ENCODE assay signal across 8 cellular contexts in the genomic region with DNA sequence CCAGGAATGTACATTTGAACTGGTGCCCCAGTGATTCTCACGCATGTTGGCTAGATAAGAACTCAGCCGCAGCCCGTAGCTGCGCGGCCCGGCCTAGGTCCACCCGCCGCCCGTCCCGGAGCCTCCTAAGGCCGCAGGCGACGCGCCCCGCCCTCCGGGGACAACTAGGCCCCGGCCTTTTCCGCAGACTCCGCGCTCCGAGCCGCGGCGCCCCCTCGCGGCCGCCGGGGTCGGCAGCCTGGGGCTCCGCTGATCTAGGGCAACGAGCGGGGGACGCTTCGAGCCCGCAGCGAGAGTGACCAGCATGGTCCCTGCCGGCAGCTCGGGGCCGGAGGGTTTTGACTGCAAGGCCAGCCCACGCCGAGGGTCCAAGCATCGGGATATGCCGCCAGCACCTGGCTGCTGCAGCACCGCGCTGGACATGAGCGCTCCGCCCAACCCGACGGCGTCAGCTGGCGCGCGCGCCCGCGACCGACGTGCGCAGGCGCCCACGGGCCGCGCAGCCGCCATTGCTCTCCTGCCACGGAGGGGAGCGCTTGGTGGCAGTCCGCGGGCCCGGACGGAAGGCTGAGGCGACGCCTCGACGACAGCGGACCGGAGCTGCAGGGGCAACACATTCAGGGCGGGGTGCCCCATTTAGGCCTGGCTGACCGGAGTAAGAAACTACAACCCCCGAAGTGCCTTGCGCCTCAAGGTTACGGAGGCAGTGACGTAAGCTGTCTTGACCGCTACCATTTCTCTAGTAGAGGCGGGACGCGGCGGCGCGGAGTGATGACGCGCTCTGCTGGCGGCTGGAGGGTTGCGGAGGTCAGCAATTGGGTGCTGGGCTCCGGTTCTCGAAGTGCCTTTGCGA. TPM values are rescaled to one million over a fixed set of nuclear protein-coding genes. Genes with fewer than 3 reads are reported as not detected.
DNase-seq lines count a peak whose midpoint lies in the region; ATAC-seq and TF ChIP-seq lines count a peak whose summit lies in the region.

TSS of gene AP5S1 (plus strand) at position 500 of the 853 bp plus-strand sequence. CDS start 1,571 bp downstream, outside the sequence.

- intact Hi-C loops in activated B cell treated with CpG ODN at 0.5 μM for 24 hours (cut with micrococcal nuclease), result loop anchor here (1.0 to 2.0 kb wide), 12 partner anchors 9 to 265 kb away; partner anchors contain the start of genes CDC25B, CENPB, MAVS and PANK2

- CTCF ChIA-PET in activated B cell treated with CpG ODN at 0.5 μM for 24 hours (lab: Charles Lee), result interaction anchor here (1.0 to 3.7 kb wide), 13 partner anchors 20 to 265 kb away, joined by 3 to 33 read pairs (median 5); partner anchors contain the start of genes ADISSP, CDC25B and CENPB

- H3K27me3 Mint-ChIP-seq in activated B cell treated with CpG ODN at 0.5 μM for 24 hours, result no peaks in the 10 kb centered on the region

- peak; percentile 60 for TF ChIP-seq CTCF in AG10803 (conservative IDR thresholded peaks at IDR 0.05; ENCODE audit: low read length)
- peak; percentile 96 for TF ChIP-seq CTCF in activated B cell treated with CpG ODN at 0.5 μM for 24 hours (IDR thresholded peaks at IDR 0.05)

- peak within 1 kb of the TSS; percentile 92 for H3K4me3 Mint-ChIP-seq in activated B cell treated with CpG ODN at 0.5 μM for 24 hours

- no peaks in the 10 kb centered on the region for H3K9me3 Mint-ChIP-seq in activated B cell treated with CpG ODN at 0.5 μM for 24 hours

- ATAC-seq in GM19023 (IDR thresholded peaks at IDR 0.05; ENCODE audit: unreplicated experiment) (peak; percentile 84), HG03280 (IDR thresholded peaks at IDR 0.05; ENCODE audit: unreplicated experiment) (peak; percentile 80), activated B cell treated with CpG ODN at 0.5 μM for 24 hours (ENCODE audit: low read depth) (peak; percentile 88)

- H3K36me3 Mint-ChIP-seq in activated B cell treated with CpG ODN at 0.5 μM for 24 hours (ENCODE audit: low read depth), result peaks cover 30% of the 10 kb centered on the region

- peak within 1 kb of the TSS; percentile 100 for H3K27ac ChIP-seq in caudate nucleus (ENCODE audit: low read depth, low read length)

- peak within 1 kb of the TSS; percentile 97 for H3K27ac Mint-ChIP-seq in activated B cell treated with CpG ODN at 0.5 μM for 24 hours

- DNase-seq in AG10803 (ENCODE audit: low read depth), result peak; percentile 95
- DNase-seq in NCI-H345 (lab: John Stamatoyannopoulos, UW), result peak; percentile 98
- DNase-seq in activated B cell treated with CpG ODN at 0.5 μM for 24 hours, result peak; percentile 95
- peak; percentile 76 to 99 (median 94) for DNase-seq in caudate nucleus (lab: John Stamatoyannopoulos, UW)
- DNase-seq in iris pigment epithelial cell (ENCODE audit: low read depth), result peak; percentile 96
- peak; percentile 83 to 91 (median 89) for DNase-seq in stimulated activated CD4-positive, alpha-beta T cell treated with anti-CD3 and anti-CD28 coated beads, Interleukin-12 subunit alpha, Interleukin-12 subunit beta, amount 100 ng/mL, for 48 hours (ENCODE audit: low read depth in 2 of 3, low spot score in 1 of 3)

- peaks cover 20% of the 10 kb centered on the region for H3K4me1 Mint-ChIP-seq in activated B cell treated with CpG ODN at 0.5 μM for 24 hours

- H3K4me3 ChIP-seq in AG10803 (ENCODE audit: low read length), result peak within 1 kb of the TSS; percentile 91

- POLR2A ChIA-PET in activated B cell treated with CpG ODN at 0.5 μM for 24 hours (lab: Charles Lee), result interaction anchor here (0.6 to 3.3 kb wide), 22 partner anchors 9 to 1833 kb away, joined by 3 to 65 read pairs (median 9); partner anchors contain the start of genes ADISSP, ATRN, CDC25B and CENPB

RNA-seq across cellular contexts. Expression of gene AP5S1, which starts in this region (rescaled TPM):
- 13.4 and 13.5 TPM in 2 replicates for total RNA-seq in activated B cell treated with CpG ODN at 0.5 μM for 24 hours

Comparison
In these comparisons a context has a peak if more than half of its experiments do, and no peak if none do; other contexts are left out.
1. Peak in every context shown above with its lines: DNase-seq, ATAC-seq, H3K4me3 ChIP-seq and H3K27ac ChIP-seq.